In the genomic region with DNA sequence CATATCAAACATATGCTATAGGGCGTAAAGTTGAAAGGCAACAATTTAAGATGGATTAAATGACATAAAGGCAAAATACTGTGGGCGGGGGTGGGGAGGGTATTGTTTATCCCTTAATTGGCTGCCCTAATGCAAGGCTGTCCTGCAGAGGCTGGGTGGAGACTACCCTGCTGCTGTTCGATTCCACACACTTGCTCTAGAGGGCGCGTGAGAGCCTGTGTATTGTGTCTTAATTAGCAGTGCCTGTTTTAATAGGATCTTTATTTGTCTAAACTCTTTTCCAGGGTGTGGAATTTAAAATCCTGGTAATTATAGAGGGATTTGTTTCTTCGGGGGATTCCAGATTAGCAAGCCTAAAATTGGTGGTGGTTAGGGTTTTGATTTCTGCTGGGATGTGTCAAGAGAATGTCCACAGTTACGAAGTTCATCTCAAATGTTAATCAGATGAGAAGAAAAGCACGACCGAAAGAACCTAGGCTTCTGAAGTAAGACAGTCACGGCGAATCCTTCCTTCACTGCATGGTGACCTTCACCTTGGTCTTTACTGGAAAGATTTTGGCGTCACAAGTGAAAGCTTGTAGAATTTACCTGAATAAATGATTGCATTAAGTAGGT, we compare ENCODE assay signal across 8 cellular contexts.
A peak's percentile ranks its signal among the peaks of the same experiment; 100 is the strongest.
DNase-seq lines count a peak whose midpoint lies in the region; ATAC-seq and TF ChIP-seq lines count a peak whose summit lies in the region.

No MANE protein-coding gene starts in this region.

- no peaks in the 10 kb centered on the region for H3K36me3 ChIP-seq in parathyroid adenoma (ENCODE audit: control insufficient read depth, insufficient read depth, low read length)

- no peak overlapping the region for H3K4me2 ChIP-seq in parathyroid adenoma (ENCODE audit: low read length)

- H3K27ac ChIP-seq in parathyroid adenoma, result no peak overlapping the region

- DNase-seq in A172 (ENCODE audit: low spot score) (peak; percentile 36), LoVo (ENCODE audit: low spot score) (peak; percentile 51), fibroblast of peridontal ligament (ENCODE audit: extremely low read depth) (peak; percentile 36), cerebellum (ENCODE audit: low spot score) (no peak)
- DNase-seq in activated CD4-positive, alpha-beta T cell treated with anti-CD3 and anti-CD28 coated beads, Interleukin-2, amount 50 U/mL, for 1 hour, result peak; percentile 21

- ATAC-seq in HG03442 (IDR thresholded peaks at IDR 0.05; ENCODE audit: unreplicated experiment), result no peak

- no peak overlapping the region for H2AFZ ChIP-seq in parathyroid adenoma

- H3K9me3 ChIP-seq in parathyroid adenoma (ENCODE audit: control insufficient read depth, low read length), result no peaks in the 10 kb centered on the region

- no peaks in the 10 kb centered on the region for H3K27me3 ChIP-seq in parathyroid adenoma (ENCODE audit: control insufficient read depth, insufficient read depth, low read length)

- TF ChIP-seq CTCF in GM12873 (IDR thresholded peaks at IDR 0.05; ENCODE audit: insufficient read depth, low read depth, low read length, missing control alignments) (peak; percentile 89), parathyroid adenoma (IDR thresholded peaks at IDR 0.05) (peak; percentile 47)

- no peak overlapping the region for H3K9ac ChIP-seq in parathyroid adenoma

- H3K79me2 ChIP-seq in parathyroid adenoma, result no peaks in the 10 kb centered on the region

- no peaks in the 10 kb centered on the region for H3K4me1 ChIP-seq in parathyroid adenoma

- no peak overlapping the region for H3K4me3 ChIP-seq in parathyroid adenoma (ENCODE audit: low read depth, low read length)
